ENCODE assay signal across 12 cellular contexts in genomic region chr1:168421399-168422004, GRCh38.
A peak's percentile ranks its signal among the peaks of the same experiment; 100 is the strongest.
DNase-seq lines count a peak whose midpoint lies in the region; FAIRE-seq and TF ChIP-seq lines count a peak whose summit lies in the region.
"Had no signal": no experiment of that assay in that cellular context is flagged by ENCODE, and none has a peak within 500 bp of the region (broad histone marks: within the 10 kb centered on the region; RNA-seq: fewer than 3 reads in every experiment).

No MANE protein-coding gene starts in this region.

- H3F3A ChIP-seq in neural cell (ENCODE audit: insufficient read depth, low read length, poor library complexity, severe bottlenecking) = peaks cover 2% of the 10 kb centered on the region

- H3K27ac ChIP-seq in neural cell (ENCODE audit: low read length) (peak overlapping the region; percentile 90), esophagus muscularis mucosa (replicated peaks in 1 of 4) (no peak overlapping the region), kidney (ENCODE audit: low read depth in 2 of 2, low read length in 2 of 2) (no peak overlapping the region)
- H3K27ac ChIP-seq: A549, SJSA1 had no signal

- intact Hi-C loops in esophagus muscularis mucosa (cut with DNase I) = no loop called here
- intact Hi-C loops in kidney (cut with DNase I) = no loop called here

- H3K4me3 ChIP-seq in neural cell (ENCODE audit: low read length) (no peak overlapping the region), esophagus muscularis mucosa (no peak overlapping the region), kidney (ENCODE audit: low read length in 2 of 2) (no peak overlapping the region)
- H3K4me3 ChIP-seq: A549, SJSA1 had no signal

- H3K4me3 Mint-ChIP-seq in activated naive CD8-positive, alpha-beta T cell treated with anti-CD3 and anti-CD28 coated beads for 36 hours = no peak overlapping the region

- peaks cover 3% of the 10 kb centered on the region for H3K9me3 Mint-ChIP-seq in activated naive CD8-positive, alpha-beta T cell treated with anti-CD3 and anti-CD28 coated beads for 36 hours

- no peak overlapping the region for H3K4me2 ChIP-seq in neural cell (ENCODE audit: low read length)
- H3K4me2 ChIP-seq: A549 had no signal

- FAIRE-seq in kidney (lab: Jason Lieb, UNC) = no peak
- FAIRE-seq: A549 had no signal

- H3K36me3 ChIP-seq in neural cell (ENCODE audit: insufficient read depth, low read length) (no peaks in the 10 kb centered on the region), esophagus muscularis mucosa (no peaks in the 10 kb centered on the region), kidney (ENCODE audit: control insufficient read depth in 1 of 2, insufficient read depth in 2 of 2, low read length in 2 of 2) (no peaks in the 10 kb centered on the region)
- H3K36me3 ChIP-seq: SJSA1 had no signal

- TF ChIP-seq CTCF in neural cell (IDR thresholded peaks at IDR 0.05; ENCODE audit: poor library complexity, severe bottlenecking) = no peak
- no peak for TF ChIP-seq CTCF in esophagus muscularis mucosa (IDR thresholded peaks at IDR 0.05)
- no peak for TF ChIP-seq CTCF in kidney (IDR thresholded peaks at IDR 0.05; ENCODE audit: borderline replicate concordance, extremely low read depth, insufficient read depth)

- peaks cover 18% of the 10 kb centered on the region for H3K4me1 Mint-ChIP-seq in activated naive CD8-positive, alpha-beta T cell treated with anti-CD3 and anti-CD28 coated beads for 36 hours

- no peak for TF ChIP-seq RAD21 in neural cell (conservative IDR thresholded peaks at IDR 0.05)

- no peaks in the 10 kb centered on the region for H4K20me1 ChIP-seq in neural cell (ENCODE audit: insufficient read depth)

- no peaks in the 10 kb centered on the region for H3K36me3 Mint-ChIP-seq in activated naive CD8-positive, alpha-beta T cell treated with anti-CD3 and anti-CD28 coated beads for 36 hours

- peak overlapping the region; percentile 74 for H3K27ac Mint-ChIP-seq in activated naive CD8-positive, alpha-beta T cell treated with anti-CD3 and anti-CD28 coated beads for 36 hours

- H3K27me3 Mint-ChIP-seq in activated naive CD8-positive, alpha-beta T cell treated with anti-CD3 and anti-CD28 coated beads for 36 hours = no peaks in the 10 kb centered on the region

- TF ChIP-seq POLR2A in esophagus muscularis mucosa (IDR thresholded peaks at IDR 0.05; ENCODE audit: low read depth) = no peak

- H3K79me2 ChIP-seq in neural cell (replicated peaks; ENCODE audit: insufficient read depth, low read length) = no peaks in the 10 kb centered on the region

- H3K9ac ChIP-seq in neural cell (ENCODE audit: low read length) = no peak overlapping the region
- no peak overlapping the region for H3K9ac ChIP-seq in kidney (ENCODE audit: low read length in 2 of 2)

- H3K9me3 ChIP-seq in neural cell (ENCODE audit: low read length) = no peaks in the 10 kb centered on the region
- no peaks in the 10 kb centered on the region for H3K9me3 ChIP-seq in esophagus muscularis mucosa
- H3K9me3 ChIP-seq in kidney (ENCODE audit: control insufficient read depth in 1 of 2, low read length in 2 of 2) = no peaks in the 10 kb centered on the region
- H3K9me3 ChIP-seq: A549, SJSA1 had no signal

- no peak overlapping the region for H2AFZ ChIP-seq in neural cell (ENCODE audit: low read depth, low read length)

- H3K4me1 ChIP-seq in esophagus muscularis mucosa (peaks cover under 1 to 16% (median 9%) of the 10 kb centered on the region in 4 donors), kidney (ENCODE audit: control insufficient read depth in 1 of 2, insufficient read depth in 1 of 2, low read depth in 1 of 2, low read length in 2 of 2) (no peaks in the 10 kb centered on the region)
- H3K4me1 ChIP-seq: A549, SJSA1 had no signal

- DNase-seq in activated CD4-positive, alpha-beta T cell treated with anti-CD3 and anti-CD28 coated beads for 4 hours = peak; percentile 11 to 19
- DNase-seq in activated CD4-positive, alpha-beta T cell treated with anti-CD3 and anti-CD28 coated beads for 48 hours = no peak
- DNase-seq in NOMO-1 treated with dmso at 0.1 percent for 144 hours (lab: John Stamatoyannopoulos, UW; ENCODE audit: unreplicated experiment) (peak; percentile 26), esophagus muscularis mucosa (ENCODE audit: extremely low spot score) (no peak), kidney (no peak), hepatic stellate cell (ENCODE audit: low spot score) (no peak)
- no peak for DNase-seq in activated naive CD8-positive, alpha-beta T cell treated with anti-CD3 and anti-CD28 coated beads for 36 hours
- DNase-seq: IMR-90, substantia nigra had no signal

- H3K27me3 ChIP-seq in neural cell (ENCODE audit: insufficient read depth, low read depth, low read length) (no peaks in the 10 kb centered on the region), esophagus muscularis mucosa (no peaks in the 10 kb centered on the region)

- 77% methylated on average over 3 of the region's 3 CpGs for WGBS in esophagus muscularis mucosa

- H3K9me2 ChIP-seq in neural cell (ENCODE audit: insufficient read depth, low read length) = no peaks in the 10 kb centered on the region

- no peak for TF ChIP-seq EP300 in neural cell (conservative IDR thresholded peaks at IDR 0.05; ENCODE audit: poor library complexity, severe bottlenecking)
- TF ChIP-seq EP300 in esophagus muscularis mucosa (IDR thresholded peaks at IDR 0.05) = no peak

TF ChIP-seq in neural cell, 6 proteins besides CTCF, POLR2A, EP300 and RAD21:
- no peak for TF ChIP-seq EZH2 (IDR thresholded peaks at IDR 0.05; ENCODE audit: borderline replicate concordance, insufficient read depth, low read length, poor library complexity, severe bottlenecking)
- TF ChIP-seq SMC3 (conservative IDR thresholded peaks at IDR 0.05; ENCODE audit: poor library complexity) = no peak
- no peak for TF ChIP-seq MXI1 (conservative IDR thresholded peaks at IDR 0.05; ENCODE audit: poor library complexity, severe bottlenecking)
- TF ChIP-seq TAF1 (IDR thresholded peaks at IDR 0.05; ENCODE audit: low read depth) = no peak
- no peak for TF ChIP-seq POLR2AphosphoS5 (IDR thresholded peaks at IDR 0.05)
- no peak for TF ChIP-seq REST (IDR thresholded peaks at IDR 0.05; ENCODE audit: borderline replicate concordance)

Comparison
In these comparisons a context has a peak if more than half of its experiments do, and no peak if none do; other contexts are left out.
1. DNase-seq: peak in activated CD4-positive, alpha-beta T cell treated with anti-CD3 and anti-CD28 coated beads for 4 hours (2 of 2) and NOMO-1 treated with dmso at 0.1 percent for 144 hours (single experiment); none in activated CD4-positive, alpha-beta T cell treated with anti-CD3 and anti-CD28 coated beads for 48 hours (single experiment), activated naive CD8-positive, alpha-beta T cell treated with anti-CD3 and anti-CD28 coated beads for 36 hours (single experiment), esophagus muscularis mucosa (single experiment), kidney (single experiment) and hepatic stellate cell (single experiment).